Comparison of ENCODE assay signal across 1 cellular context in genomic region chr1:112092656-112093371, GRCh38.
TF ChIP-seq lines count a peak whose summit lies in the region.

No MANE protein-coding gene starts in this region.

TF ChIP-seq in WTC11, 78 proteins besides CTCF, POLR2A, EP300 and RAD21 (continued from another document):
- TF ChIP-seq SOX15 (CRISPR knock-in tag; IDR thresholded peaks at IDR 0.05) (no peak), HMGXB4 (CRISPR knock-in tag; IDR thresholded peaks at IDR 0.05) (no peak), E2F1 (CRISPR knock-in tag; IDR thresholded peaks at IDR 0.05) (no peak), CBFB (CRISPR knock-in tag; IDR thresholded peaks at IDR 0.05; ENCODE audit: low read depth) (no peak), ZNF416 (CRISPR knock-in tag; IDR thresholded peaks at IDR 0.05) (no peak)
TF ChIP-seq in WTC11: peak in this region for 0.
